Comparison of ENCODE assay signal across 20 cellular contexts in the genomic region with DNA sequence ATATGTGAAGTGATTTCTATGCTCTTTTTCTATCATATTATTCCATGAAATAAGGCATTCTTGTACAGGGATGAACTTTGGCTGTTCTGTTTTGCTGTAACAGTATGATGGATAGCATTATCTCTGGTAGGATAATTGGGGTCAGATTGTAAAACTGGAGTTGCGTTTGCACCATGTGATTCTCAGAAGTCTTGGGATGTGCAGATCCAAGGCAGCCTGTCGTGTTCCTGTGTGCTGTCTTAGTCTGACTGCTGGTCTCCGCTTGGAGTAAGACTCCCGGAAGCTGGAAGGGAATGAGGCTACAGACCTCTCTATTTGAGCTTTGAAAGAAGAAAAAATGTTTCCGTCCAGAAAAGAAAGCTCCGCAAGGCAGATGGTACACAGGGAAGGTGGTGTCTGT.
"Had no signal": no experiment of that assay in that cellular context is flagged by ENCODE, and none has a peak within 500 bp of the region (broad histone marks: within the 10 kb centered on the region; RNA-seq: fewer than 3 reads in every experiment).

No MANE protein-coding gene starts in this region.

- H3K9me3 ChIP-seq: ovary had no signal

- H3K27me3 ChIP-seq: ovary, sigmoid colon, spleen, suprapubic skin had no signal

- DNase-seq: activated B cell treated with CpG ODN at 0.5 μM for 24 hours; activated CD4-positive, alpha-beta T cell treated with anti-CD3 and anti-CD28 coated beads, Interleukin-2, amount 50 U/mL, for 1 hour; activated CD8-positive, alpha-beta memory T cell treated with anti-CD3 and anti-CD28 coated beads for 24 hours; activated naive CD4-positive, alpha-beta T cell; activated naive CD8-positive, alpha-beta T cell treated with anti-CD3 and anti-CD28 coated beads, Interleukin-2, amount 10 ng/mL, durations not matched to agents 7 days and 5 days; aorta; effector memory CD8-positive, alpha-beta T cell; head of caudate nucleus; left cardiac atrium; midbrain; ovary; sigmoid colon; spleen; SW 1271; trophoblast cell had no signal

- H3K27ac Mint-ChIP-seq: activated B cell treated with CpG ODN at 0.5 μM for 24 hours; dendritic cell treated with granulocyte-macrophage colony-stimulating factor and Interleukin-4, amounts not matched to agents 40 ng/mL and 50 ng/mL, for 4 days; stimulated activated naive CD8-positive, alpha-beta T cell treated with anti-CD3 and anti-CD28 coated beads, Interleukin-15, Interleukin-2, amounts not matched to agents 100 ng/mL and 50 ng/mL, for 24 hours had no signal

- H3K4me3 ChIP-seq: lung, ovary, sigmoid colon, spleen, suprapubic skin had no signal

- H3K27me3 Mint-ChIP-seq: activated B cell treated with CpG ODN at 0.5 μM for 24 hours; activated naive CD8-positive, alpha-beta T cell treated with anti-CD3 and anti-CD28 coated beads, Interleukin-2, amount 10 ng/mL, durations not matched to agents 7 days and 5 days; dendritic cell treated with granulocyte-macrophage colony-stimulating factor and Interleukin-4, amounts not matched to agents 40 ng/mL and 50 ng/mL, for 4 days; effector memory CD8-positive, alpha-beta T cell; stimulated activated naive CD8-positive, alpha-beta T cell treated with anti-CD3 and anti-CD28 coated beads, Interleukin-15, Interleukin-2, amounts not matched to agents 100 ng/mL and 50 ng/mL, for 24 hours had no signal

- H3K4me1 ChIP-seq: suprapubic skin had no signal

- ATAC-seq: effector memory CD8-positive, alpha-beta T cell; left cardiac atrium had no signal

- H3K4me3 Mint-ChIP-seq: activated B cell treated with CpG ODN at 0.5 μM for 24 hours; activated naive CD8-positive, alpha-beta T cell treated with anti-CD3 and anti-CD28 coated beads, Interleukin-2, amount 10 ng/mL, durations not matched to agents 7 days and 5 days; dendritic cell treated with granulocyte-macrophage colony-stimulating factor and Interleukin-4, amounts not matched to agents 40 ng/mL and 50 ng/mL, for 4 days; effector memory CD8-positive, alpha-beta T cell; neural crest cell; stimulated activated naive CD8-positive, alpha-beta T cell treated with anti-CD3 and anti-CD28 coated beads, Interleukin-15, Interleukin-2, amounts not matched to agents 100 ng/mL and 50 ng/mL, for 24 hours had no signal

- H3K4me1 Mint-ChIP-seq: activated B cell treated with CpG ODN at 0.5 μM for 24 hours; activated naive CD8-positive, alpha-beta T cell treated with anti-CD3 and anti-CD28 coated beads, Interleukin-2, amount 10 ng/mL, durations not matched to agents 7 days and 5 days had no signal

- H3K36me3 ChIP-seq: ovary, sigmoid colon, spleen, suprapubic skin had no signal

- H3K36me3 Mint-ChIP-seq: activated naive CD8-positive, alpha-beta T cell treated with anti-CD3 and anti-CD28 coated beads, Interleukin-2, amount 10 ng/mL, durations not matched to agents 7 days and 5 days had no signal

- H3K27ac ChIP-seq: ovary, sigmoid colon, spleen, suprapubic skin had no signal
